In the genomic region with DNA sequence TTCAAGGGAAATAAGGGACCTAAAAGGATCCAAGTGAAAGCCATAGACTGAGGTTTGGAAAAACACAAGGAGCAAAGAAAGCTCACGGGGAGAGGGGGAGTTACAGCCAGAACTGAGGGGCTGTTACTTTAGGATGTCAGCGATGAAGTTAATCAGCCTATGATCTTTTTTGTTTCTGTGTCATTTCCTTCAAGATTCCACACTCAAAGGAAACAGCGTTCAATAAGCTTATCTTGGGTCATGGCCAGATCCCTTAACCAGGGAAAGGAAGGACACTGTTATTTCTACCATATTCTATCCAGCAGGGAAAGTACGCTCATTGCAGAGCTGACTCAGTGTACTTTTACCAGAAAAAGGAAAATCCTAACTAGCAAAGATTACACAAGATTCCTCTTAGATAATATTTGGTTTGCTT, we compare ENCODE assay signal across 14 cellular contexts.
DNase-seq lines count a peak whose midpoint lies in the region; ATAC-seq and TF ChIP-seq lines count a peak whose summit lies in the region.
"Had no signal": no experiment of that assay in that cellular context is flagged by ENCODE, and none has a peak within 500 bp of the region (broad histone marks: within the 10 kb centered on the region; RNA-seq: fewer than 3 reads in every experiment).

No MANE protein-coding gene starts in this region.

- H3K4me3 ChIP-seq in fibroblast of pulmonary artery (replicated peaks; ENCODE audit: low read depth, low read length) = no peak overlapping the region
- H3K4me3 ChIP-seq: right atrium auricular region, testis had no signal

- peak; percentile 50 for ATAC-seq in SK-N-SH treated with all-trans-retinoic acid at 6 μM for 48 hours

- no peak for TF ChIP-seq CTCF in fibroblast of pulmonary artery (IDR thresholded peaks at IDR 0.05; ENCODE audit: low read length, missing control alignments)

- no peak for TF ChIP-seq POLR2A in erythroblast (IDR thresholded peaks at IDR 0.05; ENCODE audit: low read length)

- DNase-seq in GM03348 (ENCODE audit: low spot score) (peak; percentile 54), fibroblast of pulmonary artery (ENCODE audit: low read depth) (peak; percentile 69), pulmonary artery endothelial cell (ENCODE audit: low read depth, low spot score) (peak; percentile 81), NCI-H1092 (lab: John Stamatoyannopoulos, UW) (no peak), GM19240 (ENCODE audit: insufficient read length, low spot score) (no peak), occipital lobe (lab: John Stamatoyannopoulos, UW) (no peak), erythroblast (lab: John Stamatoyannopoulos, UW) (no peak)
- DNase-seq: activated naive CD8-positive, alpha-beta T cell treated with anti-CD3 and anti-CD28 coated beads for 36 hours; MV-4-11; NCI-H524; SHP77; testis had no signal

TF ChIP-seq in SK-N-SH treated with all-trans-retinoic acid at 6 μM for 48 hours, 23 proteins besides CTCF, POLR2A, EP300 and RAD21:
- no peak for TF ChIP-seq ARNTL (CRISPR knock-in tag; IDR thresholded peaks at IDR 0.05; ENCODE audit: borderline replicate concordance, low read depth)
- TF ChIP-seq ZNF70 (CRISPR knock-in tag; IDR thresholded peaks at IDR 0.05) = no peak
- no peak for TF ChIP-seq PPARA (CRISPR knock-in tag; IDR thresholded peaks at IDR 0.05; ENCODE audit: borderline replicate concordance)
- no peak for TF ChIP-seq TCF4 (CRISPR knock-in tag; IDR thresholded peaks at IDR 0.05; ENCODE audit: borderline replicate concordance)
- TF ChIP-seq TOX (CRISPR knock-in tag; IDR thresholded peaks at IDR 0.05; ENCODE audit: borderline replicate concordance) = no peak
- no peak for TF ChIP-seq ISL1 (CRISPR knock-in tag; IDR thresholded peaks at IDR 0.05)

Comparison
In these comparisons a context has a peak if more than half of its experiments do, and no peak if none do; other contexts are left out.
1. DNase-seq: peak in GM03348 (single experiment), fibroblast of pulmonary artery (single experiment) and pulmonary artery endothelial cell (single experiment); none in NCI-H1092 (single experiment), GM19240 (single experiment), occipital lobe (single experiment) and erythroblast (0 of 2).